1 cellular context compared by ENCODE assay signal in genomic region chr12:49809369-49810158, GRCh38.
TF ChIP-seq lines count a peak whose summit lies in the region.

No MANE protein-coding gene starts in this region.

TF ChIP-seq in IMR-90, 13 proteins besides CTCF, POLR2A, EP300 and RAD21 (continued from another document):
- no peak for TF ChIP-seq RFX5 (IDR thresholded peaks at IDR 0.05; ENCODE audit: low read depth, low read length)
- TF ChIP-seq FOS (IDR thresholded peaks at IDR 0.05; ENCODE audit: low read depth, low read length), result no peak
- TF ChIP-seq CEBPB (IDR thresholded peaks at IDR 0.05; ENCODE audit: low read depth, low read length), result no peak
- no peak for TF ChIP-seq ELK1 (IDR thresholded peaks at IDR 0.05; ENCODE audit: borderline replicate concordance, low read depth, low read length)
- no peak for TF ChIP-seq MAFK (IDR thresholded peaks at IDR 0.05; ENCODE audit: low read depth, low read length)
- TF ChIP-seq MXI1 (IDR thresholded peaks at IDR 0.05; ENCODE audit: borderline replicate concordance, low read depth, low read length), result no peak
